1 cellular context compared by ENCODE assay signal in the genomic region with DNA sequence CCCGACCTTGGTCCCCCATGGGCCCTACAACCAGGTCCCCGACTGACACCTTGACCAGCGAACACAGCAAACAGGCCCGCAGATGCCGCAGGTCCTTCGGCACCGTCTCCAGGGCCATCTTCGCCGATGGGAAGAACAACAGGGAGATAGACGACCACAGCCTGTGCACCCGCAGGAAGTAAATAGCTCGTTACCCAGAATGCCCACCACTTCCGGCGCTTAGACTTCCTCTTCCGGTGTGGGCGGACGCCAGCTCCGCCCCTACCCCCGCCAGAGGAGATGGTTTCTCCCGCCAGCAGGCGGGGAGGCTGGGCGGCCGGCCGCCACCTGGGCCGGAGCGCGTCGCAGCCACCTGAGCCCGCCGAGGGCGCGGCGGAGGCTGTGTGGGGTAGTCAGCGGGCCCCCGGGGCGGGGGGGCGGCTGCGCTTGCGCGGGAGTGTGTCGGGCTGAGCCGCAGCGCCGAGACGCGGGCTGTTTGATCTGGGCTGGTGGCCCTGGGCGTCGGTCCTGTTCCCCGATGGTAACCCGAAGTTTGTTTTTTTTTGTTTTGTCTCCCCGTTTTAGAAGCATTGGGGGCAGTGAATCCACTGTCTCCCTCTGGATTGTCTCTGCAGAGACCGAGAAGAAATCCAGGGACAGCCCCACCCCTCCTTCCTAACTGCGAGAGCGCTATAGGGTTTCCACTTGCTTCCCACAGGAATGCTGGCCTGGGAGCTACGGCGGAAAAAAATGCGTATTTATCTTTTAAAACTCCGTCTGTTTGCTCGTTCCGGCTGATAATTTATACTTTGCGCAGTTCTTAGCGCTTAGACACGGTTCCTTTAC.
A peak's percentile ranks its signal among the peaks of the same experiment; 100 is the strongest.
TF ChIP-seq lines count a peak whose summit lies in the region.

A gene (minus strand): TSS at position 184 of the 825 bp plus-strand sequence. CDS start 66 bp downstream, at position 118.

TF ChIP-seq in K562, 482 proteins besides CTCF, POLR2A, EP300 and RAD21 (continued from another document and continues in another):
- TF ChIP-seq, protein P1, sequence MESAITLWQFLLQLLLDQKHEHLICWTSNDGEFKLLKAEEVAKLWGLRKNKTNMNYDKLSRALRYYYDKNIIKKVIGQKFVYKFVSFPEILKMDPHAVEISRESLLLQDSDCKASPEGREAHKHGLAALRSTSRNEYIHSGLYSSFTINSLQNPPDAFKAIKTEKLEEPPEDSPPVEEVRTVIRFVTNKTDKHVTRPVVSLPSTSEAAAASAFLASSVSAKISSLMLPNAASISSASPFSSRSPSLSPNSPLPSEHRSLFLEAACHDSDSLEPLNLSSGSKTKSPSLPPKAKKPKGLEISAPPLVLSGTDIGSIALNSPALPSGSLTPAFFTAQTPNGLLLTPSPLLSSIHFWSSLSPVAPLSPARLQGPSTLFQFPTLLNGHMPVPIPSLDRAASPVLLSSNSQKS (CRISPR knock-in tag; IDR thresholded peaks at IDR 0.05), result no peak
- TF ChIP-seq, protein P2, sequence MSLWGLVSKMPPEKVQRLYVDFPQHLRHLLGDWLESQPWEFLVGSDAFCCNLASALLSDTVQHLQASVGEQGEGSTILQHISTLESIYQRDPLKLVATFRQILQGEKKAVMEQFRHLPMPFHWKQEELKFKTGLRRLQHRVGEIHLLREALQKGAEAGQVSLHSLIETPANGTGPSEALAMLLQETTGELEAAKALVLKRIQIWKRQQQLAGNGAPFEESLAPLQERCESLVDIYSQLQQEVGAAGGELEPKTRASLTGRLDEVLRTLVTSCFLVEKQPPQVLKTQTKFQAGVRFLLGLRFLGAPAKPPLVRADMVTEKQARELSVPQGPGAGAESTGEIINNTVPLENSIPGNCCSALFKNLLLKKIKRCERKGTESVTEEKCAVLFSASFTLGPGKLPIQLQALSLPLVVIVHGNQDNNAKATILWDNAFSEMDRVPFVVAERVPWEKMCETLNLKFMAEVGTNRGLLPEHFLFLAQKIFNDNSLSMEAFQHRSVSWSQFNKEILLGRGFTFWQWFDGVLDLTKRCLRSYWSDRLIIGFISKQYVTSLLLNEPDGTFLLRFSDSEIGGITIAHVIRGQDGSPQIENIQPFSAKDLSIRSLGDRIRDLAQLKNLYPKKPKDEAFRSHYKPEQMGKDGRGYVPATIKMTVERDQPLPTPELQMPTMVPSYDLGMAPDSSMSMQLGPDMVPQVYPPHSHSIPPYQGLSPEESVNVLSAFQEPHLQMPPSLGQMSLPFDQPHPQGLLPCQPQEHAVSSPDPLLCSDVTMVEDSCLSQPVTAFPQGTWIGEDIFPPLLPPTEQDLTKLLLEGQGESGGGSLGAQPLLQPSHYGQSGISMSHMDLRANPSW (CRISPR knock-in tag; IDR thresholded peaks at IDR 0.05), result 0 out of 2 replicates have a peak, but pooled peaks have one; percentile 87
- TF ChIP-seq NFIX (CRISPR knock-in tag; IDR thresholded peaks at IDR 0.05; ENCODE audit: low read depth) (no peak), E2F3 (CRISPR knock-in tag; IDR thresholded peaks at IDR 0.05) (peak; percentile 47; the same call in 1 of the 2 replicates), PTTG1 (tag; IDR thresholded peaks at IDR 0.05; ENCODE audit: low read depth) (no peak), GATAD2B (IDR thresholded peaks at IDR 0.05; ENCODE audit: borderline replicate concordance) (peak; percentile 68; the same call in 1 of the 2 replicates), EWSR1 (IDR thresholded peaks at IDR 0.05; ENCODE audit: borderline replicate concordance, low read depth, partially characterized antibody) (no peak), ZNF589 (CRISPR knock-in tag; IDR thresholded peaks at IDR 0.05; ENCODE audit: low read depth) (peak; percentile 87), ZNF551 (CRISPR knock-in tag; IDR thresholded peaks at IDR 0.05) (no peak), NONO (IDR thresholded peaks at IDR 0.05; ENCODE audit: low read depth in 2 of 2, low read length in 1 of 2) (peak in 1 of 2 experiments; percentile 97; a peak in 2 of 4 replicates), XRCC5 (IDR thresholded peaks at IDR 0.05; ENCODE audit: low read depth, low read length) (no peak), PRPF4 (IDR thresholded peaks at IDR 0.05; ENCODE audit: insufficient read depth, low read depth, low read length, poor library complexity, severe bottlenecking) (no peak), JUNB (CRISPR knock-in tag; conservative IDR thresholded peaks at IDR 0.05) (no peak), TRIM28 (IDR thresholded peaks at IDR 0.05) (no peak), BHLHE40 (IDR thresholded peaks at IDR 0.05; ENCODE audit: low read length) (peak; percentile 79), KDM1A (IDR thresholded peaks at IDR 0.05) (no peak)
- TF ChIP-seq, protein P3, sequence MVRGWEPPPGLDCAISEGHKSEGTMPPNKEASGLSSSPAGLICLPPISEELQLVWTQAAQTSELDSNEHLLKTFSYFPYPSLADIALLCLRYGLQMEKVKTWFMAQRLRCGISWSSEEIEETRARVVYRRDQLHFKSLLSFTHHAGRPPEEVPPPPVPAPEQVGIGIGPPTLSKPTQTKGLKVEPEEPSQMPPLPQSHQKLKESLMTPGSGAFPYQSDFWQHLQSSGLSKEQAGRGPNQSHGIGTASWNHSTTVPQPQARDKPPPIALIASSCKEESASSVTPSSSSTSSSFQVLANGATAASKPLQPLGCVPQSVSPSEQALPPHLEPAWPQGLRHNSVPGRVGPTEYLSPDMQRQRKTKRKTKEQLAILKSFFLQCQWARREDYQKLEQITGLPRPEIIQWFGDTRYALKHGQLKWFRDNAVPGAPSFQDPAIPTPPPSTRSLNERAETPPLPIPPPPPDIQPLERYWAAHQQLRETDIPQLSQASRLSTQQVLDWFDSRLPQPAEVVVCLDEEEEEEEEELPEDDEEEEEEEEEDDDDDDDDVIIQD (CRISPR knock-in tag; IDR thresholded peaks at IDR 0.05), result no peak
- TF ChIP-seq, protein P4, sequence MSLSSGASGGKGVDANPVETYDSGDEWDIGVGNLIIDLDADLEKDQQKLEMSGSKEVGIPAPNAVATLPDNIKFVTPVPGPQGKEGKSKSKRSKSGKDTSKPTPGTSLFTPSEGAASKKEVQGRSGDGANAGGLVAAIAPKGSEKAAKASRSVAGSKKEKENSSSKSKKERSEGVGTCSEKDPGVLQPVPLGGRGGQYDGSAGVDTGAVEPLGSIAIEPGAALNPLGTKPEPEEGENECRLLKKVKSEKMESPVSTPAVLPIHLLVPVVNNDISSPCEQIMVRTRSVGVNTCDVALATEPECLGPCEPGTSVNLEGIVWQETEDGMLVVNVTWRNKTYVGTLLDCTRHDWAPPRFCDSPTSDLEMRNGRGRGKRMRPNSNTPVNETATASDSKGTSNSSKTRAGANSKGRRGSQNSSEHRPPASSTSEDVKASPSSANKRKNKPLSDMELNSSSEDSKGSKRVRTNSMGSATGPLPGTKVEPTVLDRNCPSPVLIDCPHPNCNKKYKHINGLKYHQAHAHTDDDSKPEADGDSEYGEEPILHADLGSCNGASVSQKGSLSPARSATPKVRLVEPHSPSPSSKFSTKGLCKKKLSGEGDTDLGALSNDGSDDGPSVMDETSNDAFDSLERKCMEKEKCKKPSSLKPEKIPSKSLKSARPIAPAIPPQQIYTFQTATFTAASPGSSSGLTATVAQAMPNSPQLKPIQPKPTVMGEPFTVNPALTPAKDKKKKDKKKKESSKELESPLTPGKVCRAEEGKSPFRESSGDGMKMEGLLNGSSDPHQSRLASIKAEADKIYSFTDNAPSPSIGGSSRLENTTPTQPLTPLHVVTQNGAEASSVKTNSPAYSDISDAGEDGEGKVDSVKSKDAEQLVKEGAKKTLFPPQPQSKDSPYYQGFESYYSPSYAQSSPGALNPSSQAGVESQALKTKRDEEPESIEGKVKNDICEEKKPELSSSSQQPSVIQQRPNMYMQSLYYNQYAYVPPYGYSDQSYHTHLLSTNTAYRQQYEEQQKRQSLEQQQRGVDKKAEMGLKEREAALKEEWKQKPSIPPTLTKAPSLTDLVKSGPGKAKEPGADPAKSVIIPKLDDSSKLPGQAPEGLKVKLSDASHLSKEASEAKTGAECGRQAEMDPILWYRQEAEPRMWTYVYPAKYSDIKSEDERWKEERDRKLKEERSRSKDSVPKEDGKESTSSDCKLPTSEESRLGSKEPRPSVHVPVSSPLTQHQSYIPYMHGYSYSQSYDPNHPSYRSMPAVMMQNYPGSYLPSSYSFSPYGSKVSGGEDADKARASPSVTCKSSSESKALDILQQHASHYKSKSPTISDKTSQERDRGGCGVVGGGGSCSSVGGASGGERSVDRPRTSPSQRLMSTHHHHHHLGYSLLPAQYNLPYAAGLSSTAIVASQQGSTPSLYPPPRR (CRISPR knock-in tag; IDR thresholded peaks at IDR 0.05; ENCODE audit: borderline replicate concordance), result no peak
- TF ChIP-seq, protein P5, sequence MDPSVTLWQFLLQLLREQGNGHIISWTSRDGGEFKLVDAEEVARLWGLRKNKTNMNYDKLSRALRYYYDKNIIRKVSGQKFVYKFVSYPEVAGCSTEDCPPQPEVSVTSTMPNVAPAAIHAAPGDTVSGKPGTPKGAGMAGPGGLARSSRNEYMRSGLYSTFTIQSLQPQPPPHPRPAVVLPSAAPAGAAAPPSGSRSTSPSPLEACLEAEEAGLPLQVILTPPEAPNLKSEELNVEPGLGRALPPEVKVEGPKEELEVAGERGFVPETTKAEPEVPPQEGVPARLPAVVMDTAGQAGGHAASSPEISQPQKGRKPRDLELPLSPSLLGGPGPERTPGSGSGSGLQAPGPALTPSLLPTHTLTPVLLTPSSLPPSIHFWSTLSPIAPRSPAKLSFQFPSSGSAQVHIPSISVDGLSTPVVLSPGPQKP (CRISPR knock-in tag; IDR thresholded peaks at IDR 0.05), result no peak
- TF ChIP-seq, protein P6, sequence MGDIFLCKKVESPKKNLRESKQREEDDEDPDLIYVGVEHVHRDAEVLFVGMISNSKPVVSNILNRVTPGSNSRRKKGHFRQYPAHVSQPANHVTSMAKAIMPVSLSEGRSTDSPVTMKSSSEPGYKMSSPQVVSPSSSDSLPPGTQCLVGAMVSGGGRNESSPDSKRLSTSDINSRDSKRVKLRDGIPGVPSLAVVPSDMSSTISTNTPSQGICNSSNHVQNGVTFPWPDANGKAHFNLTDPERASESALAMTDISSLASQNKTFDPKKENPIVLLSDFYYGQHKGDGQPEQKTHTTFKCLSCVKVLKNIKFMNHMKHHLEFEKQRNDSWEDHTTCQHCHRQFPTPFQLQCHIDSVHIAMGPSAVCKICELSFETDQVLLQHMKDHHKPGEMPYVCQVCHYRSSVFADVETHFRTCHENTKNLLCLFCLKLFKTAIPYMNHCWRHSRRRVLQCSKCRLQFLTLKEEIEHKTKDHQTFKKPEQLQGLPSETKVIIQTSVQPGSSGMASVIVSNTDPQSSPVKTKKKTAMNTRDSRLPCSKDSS (IDR thresholded peaks at IDR 0.05; ENCODE audit: low read depth, partially characterized antibody), result no peak
- TF ChIP-seq, protein P7, sequence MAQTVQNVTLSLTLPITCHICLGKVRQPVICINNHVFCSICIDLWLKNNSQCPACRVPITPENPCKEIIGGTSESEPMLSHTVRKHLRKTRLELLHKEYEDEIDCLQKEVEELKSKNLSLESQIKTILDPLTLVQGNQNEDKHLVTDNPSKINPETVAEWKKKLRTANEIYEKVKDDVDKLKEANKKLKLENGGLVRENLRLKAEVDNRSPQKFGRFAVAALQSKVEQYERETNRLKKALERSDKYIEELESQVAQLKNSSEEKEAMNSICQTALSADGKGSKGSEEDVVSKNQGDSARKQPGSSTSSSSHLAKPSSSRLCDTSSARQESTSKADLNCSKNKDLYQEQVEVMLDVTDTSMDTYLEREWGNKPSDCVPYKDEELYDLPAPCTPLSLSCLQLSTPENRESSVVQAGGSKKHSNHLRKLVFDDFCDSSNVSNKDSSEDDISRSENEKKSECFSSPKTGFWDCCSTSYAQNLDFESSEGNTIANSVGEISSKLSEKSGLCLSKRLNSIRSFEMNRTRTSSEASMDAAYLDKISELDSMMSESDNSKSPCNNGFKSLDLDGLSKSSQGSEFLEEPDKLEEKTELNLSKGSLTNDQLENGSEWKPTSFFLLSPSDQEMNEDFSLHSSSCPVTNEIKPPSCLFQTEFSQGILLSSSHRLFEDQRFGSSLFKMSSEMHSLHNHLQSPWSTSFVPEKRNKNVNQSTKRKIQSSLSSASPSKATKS (CRISPR knock-in tag; IDR thresholded peaks at IDR 0.05), result no peak
- TF ChIP-seq, protein P8, sequence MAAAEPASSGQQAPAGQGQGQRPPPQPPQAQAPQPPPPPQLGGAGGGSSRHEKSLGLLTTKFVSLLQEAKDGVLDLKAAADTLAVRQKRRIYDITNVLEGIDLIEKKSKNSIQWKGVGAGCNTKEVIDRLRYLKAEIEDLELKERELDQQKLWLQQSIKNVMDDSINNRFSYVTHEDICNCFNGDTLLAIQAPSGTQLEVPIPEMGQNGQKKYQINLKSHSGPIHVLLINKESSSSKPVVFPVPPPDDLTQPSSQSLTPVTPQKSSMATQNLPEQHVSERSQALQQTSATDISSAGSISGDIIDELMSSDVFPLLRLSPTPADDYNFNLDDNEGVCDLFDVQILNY (CRISPR knock-in tag; IDR thresholded peaks at IDR 0.05), result no peak
- TF ChIP-seq, protein P9, sequence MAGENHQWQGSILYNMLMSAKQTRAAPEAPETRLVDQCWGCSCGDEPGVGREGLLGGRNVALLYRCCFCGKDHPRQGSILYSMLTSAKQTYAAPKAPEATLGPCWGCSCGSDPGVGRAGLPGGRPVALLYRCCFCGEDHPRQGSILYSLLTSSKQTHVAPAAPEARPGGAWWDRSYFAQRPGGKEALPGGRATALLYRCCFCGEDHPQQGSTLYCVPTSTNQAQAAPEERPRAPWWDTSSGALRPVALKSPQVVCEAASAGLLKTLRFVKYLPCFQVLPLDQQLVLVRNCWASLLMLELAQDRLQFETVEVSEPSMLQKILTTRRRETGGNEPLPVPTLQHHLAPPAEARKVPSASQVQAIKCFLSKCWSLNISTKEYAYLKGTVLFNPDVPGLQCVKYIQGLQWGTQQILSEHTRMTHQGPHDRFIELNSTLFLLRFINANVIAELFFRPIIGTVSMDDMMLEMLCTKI (IDR thresholded peaks at IDR 0.05; ENCODE audit: partially characterized antibody), result no peak
- TF ChIP-seq, protein P10, sequence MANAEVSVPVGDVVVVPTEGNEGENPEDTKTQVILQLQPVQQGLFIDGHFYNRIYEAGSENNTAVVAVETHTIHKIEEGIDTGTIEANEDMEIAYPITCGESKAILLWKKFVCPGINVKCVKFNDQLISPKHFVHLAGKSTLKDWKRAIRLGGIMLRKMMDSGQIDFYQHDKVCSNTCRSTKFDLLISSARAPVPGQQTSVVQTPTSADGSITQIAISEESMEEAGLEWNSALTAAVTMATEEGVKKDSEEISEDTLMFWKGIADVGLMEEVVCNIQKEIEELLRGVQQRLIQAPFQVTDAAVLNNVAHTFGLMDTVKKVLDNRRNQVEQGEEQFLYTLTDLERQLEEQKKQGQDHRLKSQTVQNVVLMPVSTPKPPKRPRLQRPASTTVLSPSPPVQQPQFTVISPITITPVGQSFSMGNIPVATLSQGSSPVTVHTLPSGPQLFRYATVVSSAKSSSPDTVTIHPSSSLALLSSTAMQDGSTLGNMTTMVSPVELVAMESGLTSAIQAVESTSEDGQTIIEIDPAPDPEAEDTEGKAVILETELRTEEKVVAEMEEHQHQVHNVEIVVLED (CRISPR knock-in tag; IDR thresholded peaks at IDR 0.05), result no peak
